8 cellular contexts compared by ENCODE assay signal in genomic region chrX:74343970-74344622, GRCh38. TPM values are rescaled to one million over a fixed set of nuclear protein-coding genes. Genes with fewer than 3 reads are reported as not detected.
DNase-seq lines count a peak whose midpoint lies in the region; ATAC-seq and TF ChIP-seq lines count a peak whose summit lies in the region.

No MANE protein-coding gene starts in this region.

- peaks cover 3% of the 10 kb centered on the region for H3K27me3 Mint-ChIP-seq in activated CD4-positive, alpha-beta T cell treated with anti-CD3 and anti-CD28 coated beads, Interleukin-2, amount 10 ng/mL, durations not matched to agents 24 days and 14 days

- ATAC-seq in GM19035 (IDR thresholded peaks at IDR 0.05; ENCODE audit: unreplicated experiment) (peak; percentile 71), HG03442 (IDR thresholded peaks at IDR 0.05; ENCODE audit: unreplicated experiment) (peak; percentile 90)

- no peaks in the 10 kb centered on the region for H3K27me3 ChIP-seq in tibial nerve

- H3K36me3 Mint-ChIP-seq in activated CD4-positive, alpha-beta T cell treated with anti-CD3 and anti-CD28 coated beads, Interleukin-2, amount 10 ng/mL, durations not matched to agents 24 days and 14 days (ENCODE audit: low read depth), result no peaks in the 10 kb centered on the region

- no peaks in the 10 kb centered on the region for H3K4me1 ChIP-seq in tibial nerve

- H3K4me1 Mint-ChIP-seq in activated CD4-positive, alpha-beta T cell treated with anti-CD3 and anti-CD28 coated beads, Interleukin-2, amount 10 ng/mL, durations not matched to agents 24 days and 14 days, result peaks cover 6% of the 10 kb centered on the region

- WGBS in tibial nerve, 2 donors, result 58 to 60% methylated on average over 5 of the region's 5 CpGs

- peaks cover 0 to 1% (median 0%) of the 10 kb centered on the region in 4 donors for H3K9me3 ChIP-seq in tibial nerve

- DNase-seq in COLO829 (ENCODE audit: low spot score) (peak; percentile 87), NCI-H446 treated with DMSO at 0.1 percent for 48 hours (lab: John Stamatoyannopoulos, UW) (peak; percentile 55), epithelial cell of esophagus (ENCODE audit: low read depth) (peak; percentile 91), mucosa of gallbladder (ENCODE audit: low spot score) (peak; percentile 65), tibial nerve (ENCODE audit: low spot score in 2 of 2) (peak in 1 of 2 donors; percentile 71)
- peak; percentile 83 for DNase-seq in activated CD4-positive, alpha-beta T cell treated with anti-CD3 and anti-CD28 coated beads, Interleukin-2, amount 10 ng/mL, durations not matched to agents 24 days and 14 days

- H3K4me3 ChIP-seq in epithelial cell of esophagus (ENCODE audit: low read length) (no peak overlapping the region), tibial nerve (no peak overlapping the region)

- H3K36me3 ChIP-seq in tibial nerve, result no peaks in the 10 kb centered on the region

- intact Hi-C loops in activated CD4-positive, alpha-beta T cell treated with anti-CD3 and anti-CD28 coated beads, Interleukin-2, amount 10 ng/mL, durations not matched to agents 24 days and 14 days (cut with micrococcal nuclease), result loop anchor here (2.0 to 10.0 kb wide), 3 partner anchors 53 to 327 kb away; no protein-coding TSS in a partner anchor

- TF ChIP-seq POLR2A in tibial nerve (IDR thresholded peaks at IDR 0.05), result no peak

- TF ChIP-seq CTCF in epithelial cell of esophagus (IDR thresholded peaks at IDR 0.05; ENCODE audit: insufficient read depth, low read depth, low read length, missing control alignments), result peak; percentile 60
- TF ChIP-seq CTCF in tibial nerve (IDR thresholded peaks at IDR 0.05), result peak; percentile 24 to 60 (median 40)

- no peak overlapping the region for H3K27ac ChIP-seq in tibial nerve

- no peak overlapping the region for H3K4me3 Mint-ChIP-seq in activated CD4-positive, alpha-beta T cell treated with anti-CD3 and anti-CD28 coated beads, Interleukin-2, amount 10 ng/mL, durations not matched to agents 24 days and 14 days

- no peaks in the 10 kb centered on the region for H3K9me3 Mint-ChIP-seq in activated CD4-positive, alpha-beta T cell treated with anti-CD3 and anti-CD28 coated beads, Interleukin-2, amount 10 ng/mL, durations not matched to agents 24 days and 14 days

- H3K27ac Mint-ChIP-seq in activated CD4-positive, alpha-beta T cell treated with anti-CD3 and anti-CD28 coated beads, Interleukin-2, amount 10 ng/mL, durations not matched to agents 24 days and 14 days, result no peak overlapping the region

- no peak for TF ChIP-seq EP300 in tibial nerve (IDR thresholded peaks at IDR 0.05)

RNA-seq across cellular contexts. Expression of gene ZCCHC13, which starts 40.1 kb away (rescaled TPM):
- not detected in 2 replicates for total RNA-seq in activated CD4-positive, alpha-beta T cell treated with anti-CD3 and anti-CD28 coated beads, Interleukin-2, amount 10 ng/mL, durations not matched to agents 24 days and 14 days
- not detected for total RNA-seq in mucosa of gallbladder
- total RNA-seq in tibial nerve, result not detected
